23 cellular contexts compared by ENCODE assay signal in genomic region chr1:9906466-9906865, GRCh38.
"Had no signal": no experiment of that assay in that cellular context is flagged by ENCODE, and none has a peak within 500 bp of the region (broad histone marks: within the 10 kb centered on the region; RNA-seq: fewer than 3 reads in every experiment).

No MANE protein-coding gene starts in this region.

- H3K27ac Mint-ChIP-seq: mesothelial cell of epicardium; neural progenitor cell; stimulated activated naive B cell treated with anti-CD40 and anti-IgM and Interleukin-4, amounts not matched to agents 10 μg/mL and 1 μg/mL and 100 μg/mL, for 72 hours; stimulated activated naive CD8-positive, alpha-beta T cell treated with anti-CD3 and anti-CD28 coated beads, Interleukin-15, Interleukin-2, amounts not matched to agents 100 ng/mL and 50 ng/mL, for 24 hours had no signal

- H3K27me3 Mint-ChIP-seq: naive thymus-derived CD8-positive, alpha-beta T cell; progenitor cell of endocrine pancreas; stimulated activated naive B cell treated with anti-CD40 and anti-IgM and Interleukin-4, amounts not matched to agents 10 μg/mL and 1 μg/mL and 100 μg/mL, for 72 hours; stimulated activated naive CD8-positive, alpha-beta T cell treated with anti-CD3 and anti-CD28 coated beads, Interleukin-15, Interleukin-2, amounts not matched to agents 100 ng/mL and 50 ng/mL, for 24 hours had no signal

- H3K4me2 ChIP-seq: neural progenitor cell had no signal

- H3K36me3 Mint-ChIP-seq: mesothelial cell of epicardium; naive thymus-derived CD8-positive, alpha-beta T cell; stimulated activated naive B cell treated with anti-CD40 and anti-IgM and Interleukin-4, amounts not matched to agents 10 μg/mL and 1 μg/mL and 100 μg/mL, for 72 hours had no signal

- H3K9me3 ChIP-seq: gastrocnemius medialis, mucosa of descending colon, right atrium auricular region, thoracic aorta, tibial nerve, upper lobe of right lung, vagina had no signal

- H3K27ac ChIP-seq: neural progenitor cell, parathyroid adenoma, right atrium auricular region, thoracic aorta, tibial nerve, vagina had no signal

- H3K4me3 ChIP-seq: dorsolateral prefrontal cortex, gastrocnemius medialis, lung, mucosa of descending colon, neural progenitor cell, right atrium auricular region, thoracic aorta, tibial nerve, upper lobe of right lung, vagina had no signal

- H3K9me3 Mint-ChIP-seq: mesothelial cell of epicardium; naive thymus-derived CD8-positive, alpha-beta T cell; neural progenitor cell; stimulated activated naive B cell treated with anti-CD40 and anti-IgM and Interleukin-4, amounts not matched to agents 10 μg/mL and 1 μg/mL and 100 μg/mL, for 72 hours; stimulated activated naive CD8-positive, alpha-beta T cell treated with anti-CD3 and anti-CD28 coated beads, Interleukin-15, Interleukin-2, amounts not matched to agents 100 ng/mL and 50 ng/mL, for 24 hours had no signal

- H3K4me3 Mint-ChIP-seq: mesothelial cell of epicardium; stimulated activated naive B cell treated with anti-CD40 and anti-IgM and Interleukin-4, amounts not matched to agents 10 μg/mL and 1 μg/mL and 100 μg/mL, for 72 hours; stimulated activated naive CD8-positive, alpha-beta T cell treated with anti-CD3 and anti-CD28 coated beads, Interleukin-15, Interleukin-2, amounts not matched to agents 100 ng/mL and 50 ng/mL, for 24 hours had no signal

- H3K9ac ChIP-seq: neural progenitor cell, parathyroid adenoma had no signal

- ATAC-seq: esophagus mucosa; gastrocnemius medialis; left lobe of liver; mucosa of descending colon; naive thymus-derived CD8-positive, alpha-beta T cell; sciatic nerve; stimulated activated naive B cell treated with anti-CD40 and anti-IgM and Interleukin-4, amounts not matched to agents 10 μg/mL and 1 μg/mL and 100 μg/mL, for 72 hours; upper lobe of right lung had no signal

- H3K36me3 ChIP-seq: gastrocnemius medialis, neural progenitor cell, right atrium auricular region, thoracic aorta, tibial nerve, upper lobe of right lung, vagina had no signal

- H3K27me3 ChIP-seq: dorsolateral prefrontal cortex, gastrocnemius medialis, neural progenitor cell, right atrium auricular region, tibial nerve, upper lobe of right lung, vagina had no signal

- DNase-seq: effector CD4-positive, alpha-beta T cell; foreskin fibroblast; gastrocnemius medialis; head of caudate nucleus; mesenchymal stem cell; mucosa of descending colon; naive thymus-derived CD8-positive, alpha-beta T cell; stimulated activated naive B cell treated with anti-CD40 and anti-IgM and Interleukin-4, amounts not matched to agents 10 μg/mL and 1 μg/mL and 100 μg/mL, for 72 hours; upper lobe of right lung had no signal

- H2AFZ ChIP-seq: neural progenitor cell, parathyroid adenoma had no signal
